Comparison of ENCODE assay signal across 8 cellular contexts in the genomic region with DNA sequence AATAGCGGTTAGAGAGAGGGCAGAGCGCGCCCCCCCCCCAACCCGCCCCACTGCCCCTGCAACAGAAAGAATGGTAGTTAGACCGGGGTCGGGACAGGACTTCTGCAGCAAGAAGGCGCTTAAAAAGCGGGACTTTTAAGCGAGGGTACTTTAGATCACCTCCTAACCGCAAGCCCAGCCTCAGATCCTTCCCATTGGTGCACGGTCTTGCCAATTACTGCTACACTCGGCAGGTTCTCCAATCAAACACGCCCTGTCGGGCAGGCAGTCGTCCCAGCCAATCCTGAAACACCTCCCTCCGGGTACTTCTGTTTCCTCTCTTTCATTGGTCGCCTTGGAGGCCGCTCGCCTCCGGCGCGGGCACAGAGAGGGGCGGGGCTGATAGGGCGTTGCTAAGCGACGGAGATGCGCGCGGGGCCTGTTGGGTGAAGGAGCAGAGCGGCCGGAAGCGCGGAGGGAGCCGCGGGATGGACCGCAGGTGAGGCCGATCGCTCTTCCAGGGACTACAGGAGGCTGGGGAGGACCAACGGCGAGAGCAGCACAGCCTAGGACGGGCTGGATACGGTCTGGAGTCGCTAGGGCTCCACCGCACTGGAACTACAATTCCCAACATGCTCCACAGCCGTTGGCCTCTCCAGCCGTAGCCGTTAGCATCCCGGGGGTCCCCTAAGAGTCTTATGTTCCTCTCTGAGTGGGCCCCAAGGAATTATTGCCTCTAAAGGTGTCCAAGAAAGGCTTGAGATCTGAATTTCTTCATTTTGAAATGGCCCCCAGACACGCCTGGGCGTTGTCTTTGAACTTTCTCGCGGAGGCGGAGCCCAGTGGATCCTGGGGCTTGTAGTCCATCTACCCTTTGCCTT. TPM values are rescaled to one million over a fixed set of nuclear protein-coding genes. Genes with fewer than 3 reads are reported as not detected.
DNase-seq lines count a peak whose midpoint lies in the region; ATAC-seq and TF ChIP-seq lines count a peak whose summit lies in the region.

A gene (plus strand): TSS at position 428 of the 860 bp plus-strand sequence. CDS start 40 bp downstream, at position 468.

- peak within 1 kb of the TSS; percentile 85 for H3K27ac Mint-ChIP-seq in activated T-helper 2 cell treated with anti-CD3 and anti-CD28 coated beads, Interferon-gamma antibody, Interleukin-2, Interleukin-4, amounts not matched to agents 10 μg/mL and 5 μg/mL and 100 μg/mL, durations not matched to agents 14 hours and 24 hours and 36 hours
- H3K27ac Mint-ChIP-seq in naive thymus-derived CD8-positive, alpha-beta T cell, result peak within 1 kb of the TSS; percentile 93 to 98 (median 96)

- H3K27me3 Mint-ChIP-seq in activated T-helper 2 cell treated with anti-CD3 and anti-CD28 coated beads, Interferon-gamma antibody, Interleukin-2, Interleukin-4, amounts not matched to agents 10 μg/mL and 5 μg/mL and 100 μg/mL, durations not matched to agents 14 hours and 24 hours and 36 hours (ENCODE audit: low read depth), result no peaks in the 10 kb centered on the region
- peaks cover 2 to 12% (median 9%) of the 10 kb centered on the region in 5 donors for H3K27me3 Mint-ChIP-seq in naive thymus-derived CD8-positive, alpha-beta T cell

- H3K4me1 Mint-ChIP-seq in activated T-helper 2 cell treated with anti-CD3 and anti-CD28 coated beads, Interferon-gamma antibody, Interleukin-2, Interleukin-4, amounts not matched to agents 10 μg/mL and 5 μg/mL and 100 μg/mL, durations not matched to agents 14 hours and 24 hours and 36 hours (ENCODE audit: low read depth), result peaks cover 21% of the 10 kb centered on the region
- H3K4me1 Mint-ChIP-seq in naive thymus-derived CD8-positive, alpha-beta T cell, result peaks cover 18 to 41% (median 40%) of the 10 kb centered on the region in 4 donors

- no peaks in the 10 kb centered on the region for H3K4me1 ChIP-seq in RWPE2 (ENCODE audit: insufficient read depth, poor library complexity, severe bottlenecking)

- H3K27ac ChIP-seq in RWPE2 (ENCODE audit: poor library complexity, severe bottlenecking), result peak within 1 kb of the TSS; percentile 71

- intact Hi-C loops in activated T-helper 2 cell treated with anti-CD3 and anti-CD28 coated beads, Interferon-gamma antibody, Interleukin-2, Interleukin-4, amounts not matched to agents 10 μg/mL and 5 μg/mL and 100 μg/mL, durations not matched to agents 14 hours and 24 hours and 36 hours (cut with micrococcal nuclease), result loop anchor here (1.0 to 5.0 kb wide), 5 partner anchors 10 to 359 kb away; a partner anchor contains a TSS

- H3K9me3 Mint-ChIP-seq in activated T-helper 2 cell treated with anti-CD3 and anti-CD28 coated beads, Interferon-gamma antibody, Interleukin-2, Interleukin-4, amounts not matched to agents 10 μg/mL and 5 μg/mL and 100 μg/mL, durations not matched to agents 14 hours and 24 hours and 36 hours, result no peaks in the 10 kb centered on the region
- H3K9me3 Mint-ChIP-seq in naive thymus-derived CD8-positive, alpha-beta T cell, result no peaks in the 10 kb centered on the region

- DNase-seq in EH (ENCODE audit: low read depth), result peak; percentile 99
- peak; percentile 100 for DNase-seq in H4 (ENCODE audit: low spot score)
- peak; percentile 98 for DNase-seq in LoVo (ENCODE audit: low spot score)
- DNase-seq in RWPE2 (ENCODE audit: low spot score), result peak; percentile 98
- peak; percentile 100 for DNase-seq in activated T-helper 2 cell treated with anti-CD3 and anti-CD28 coated beads, Interferon-gamma antibody, Interleukin-2, Interleukin-4, amounts not matched to agents 10 μg/mL and 5 μg/mL and 100 μg/mL, durations not matched to agents 14 hours and 24 hours and 36 hours (ENCODE audit: low spot score)
- peak; percentile 100 for DNase-seq in fibroblast of mammary gland (ENCODE audit: low read depth)
- DNase-seq in naive thymus-derived CD8-positive, alpha-beta T cell, result peak; percentile 91 to 100 (median 99)
- DNase-seq in stimulated activated naive CD4-positive, alpha-beta T cell (lab: John Stamatoyannopoulos, UW), result peak; percentile 94 to 99 (median 98)

- ATAC-seq in RWPE2 (ENCODE audit: low read depth), result peak; percentile 96
- peak; percentile 97 for ATAC-seq in naive thymus-derived CD8-positive, alpha-beta T cell

- POLR2A ChIA-PET in naive thymus-derived CD8-positive, alpha-beta T cell (lab: Charles Lee), result interaction anchor here (0.9 to 4.1 kb wide), 7 partner anchors 10 to 55 kb away, joined by 4 to 36 read pairs (median 6); a partner anchor contains a TSS

- peak within 1 kb of the TSS; percentile 89 for H3K4me3 ChIP-seq in RWPE2 (ENCODE audit: severe bottlenecking)
- peak within 1 kb of the TSS; percentile 84 for H3K4me3 ChIP-seq in fibroblast of mammary gland (ENCODE audit: control insufficient read depth, low read depth, low read length)

- peaks cover 48% of the 10 kb centered on the region for H3K36me3 Mint-ChIP-seq in activated T-helper 2 cell treated with anti-CD3 and anti-CD28 coated beads, Interferon-gamma antibody, Interleukin-2, Interleukin-4, amounts not matched to agents 10 μg/mL and 5 μg/mL and 100 μg/mL, durations not matched to agents 14 hours and 24 hours and 36 hours (ENCODE audit: low read depth)
- peaks cover 0 to 34% (median 5%) of the 10 kb centered on the region in 3 donors for H3K36me3 Mint-ChIP-seq in naive thymus-derived CD8-positive, alpha-beta T cell

- H3K4me3 Mint-ChIP-seq in activated T-helper 2 cell treated with anti-CD3 and anti-CD28 coated beads, Interferon-gamma antibody, Interleukin-2, Interleukin-4, amounts not matched to agents 10 μg/mL and 5 μg/mL and 100 μg/mL, durations not matched to agents 14 hours and 24 hours and 36 hours (ENCODE audit: low read depth), result peak within 1 kb of the TSS; percentile 83
- peak within 1 kb of the TSS; percentile 90 to 99 (median 98) for H3K4me3 Mint-ChIP-seq in naive thymus-derived CD8-positive, alpha-beta T cell

- no peaks in the 10 kb centered on the region for H3K9me3 ChIP-seq in RWPE2 (ENCODE audit: severe bottlenecking)

- H3K27me3 ChIP-seq in RWPE2 (ENCODE audit: insufficient read depth, poor library complexity, severe bottlenecking), result no peaks in the 10 kb centered on the region

- TF ChIP-seq CTCF in RWPE2 (IDR thresholded peaks at IDR 0.05; ENCODE audit: poor library complexity, severe bottlenecking) (no peak), fibroblast of mammary gland (conservative IDR thresholded peaks at IDR 0.05; ENCODE audit: control insufficient read depth, insufficient read depth, low read depth, low read length) (no peak)

- H3K36me3 ChIP-seq in RWPE2 (ENCODE audit: low read depth), result peaks cover 37% of the 10 kb centered on the region

RNA-seq across cellular contexts. Expression of the gene that starts here (rescaled TPM):
- 9.6 and 15.3 TPM in 2 replicates for total RNA-seq in H4 (2014; rRNA removed; shearing (Covaris generic))
- 40.1 and 41.2 TPM in 2 replicates for total RNA-seq in activated T-helper 2 cell treated with anti-CD3 and anti-CD28 coated beads, Interferon-gamma antibody, Interleukin-2, Interleukin-4, amounts not matched to agents 10 μg/mL and 5 μg/mL and 100 μg/mL, durations not matched to agents 14 hours and 24 hours and 36 hours
- 10 to 100 TPM; 42.0 to 43.5 TPM for total RNA-seq in naive thymus-derived CD8-positive, alpha-beta T cell
- 1 to 10 TPM; 3.4 to 7.4 (median 5.8) TPM for polyA plus RNA-seq in naive thymus-derived CD8-positive, alpha-beta T cell

Comparison
In these comparisons a context has a peak if more than half of its experiments do, and no peak if none do; other contexts are left out.
1. Peak in every context shown above with its lines: DNase-seq, ATAC-seq, H3K4me3 ChIP-seq and H3K27ac ChIP-seq.